In genomic region chr2:197786010-197786877, GRCh38 we compare ENCODE assay signal across 1 cellular context.
A peak's percentile ranks its signal among the peaks of the same experiment; 100 is the strongest.
TF ChIP-seq lines count a peak whose summit lies in the region.

No MANE protein-coding gene starts in this region.

TF ChIP-seq in HepG2, 621 proteins besides CTCF, POLR2A, EP300 and RAD21:
- TF ChIP-seq ZBTB33 (CRISPR knock-in tag; IDR thresholded peaks at IDR 0.05) (peak; percentile 86), ELK4 (CRISPR knock-in tag; IDR thresholded peaks at IDR 0.05; ENCODE audit: borderline replicate concordance) (no peak), ZNF761 (CRISPR knock-in tag; conservative IDR thresholded peaks at IDR 0.05) (no peak), CCAR2 (optimal IDR thresholded peaks at IDR 0.05; ENCODE audit: low read depth, low read length) (no peak), AGO2 (optimal IDR thresholded peaks at IDR 0.05; ENCODE audit: low read depth, low read length) (no peak)
